In genomic region chr1:67850611-67851075, GRCh38 we compare ENCODE assay signal across 8 cellular contexts. TPM values are rescaled to one million over a fixed set of nuclear protein-coding genes. Genes with fewer than 3 reads are reported as not detected.
DNase-seq lines count a peak whose midpoint lies in the region; ATAC-seq and TF ChIP-seq lines count a peak whose summit lies in the region.

No MANE protein-coding gene starts in this region.

- BruUV-seq in Calu3 (replicated peaks; lab: Mats Ljungman, UMichigan) = no TSS peak

- ATAC-seq in GM18861 (IDR thresholded peaks at IDR 0.05; ENCODE audit: unreplicated experiment) (no peak), GM18505 (IDR thresholded peaks at IDR 0.05; ENCODE audit: unreplicated experiment) (no peak)
- no peak for ATAC-seq in activated naive CD8-positive, alpha-beta T cell treated with anti-CD3 and anti-CD28 coated beads, Interleukin-2, amount 50 U/mL, for 24 hours

- intact Hi-C loops in Calu3 (cut with micrococcal nuclease; ENCODE audit: unreplicated experiment) = loop anchor here (1.0 to 5.0 kb wide), 5 partner anchors 47 to 492 kb away; no protein-coding TSS in a partner anchor

- TF ChIP-seq POLR2A in GM18505 (IDR thresholded peaks at IDR 0.05; ENCODE audit: borderline replicate concordance, extremely low read depth, insufficient read depth, insufficient read length) = no peak

- H3K27me3 Mint-ChIP-seq in Calu3 (ENCODE audit: unreplicated experiment) = no peaks in the 10 kb centered on the region
- H3K27me3 Mint-ChIP-seq in chondrocyte (ENCODE audit: low read depth) = no peaks in the 10 kb centered on the region
- H3K27me3 Mint-ChIP-seq in activated naive CD8-positive, alpha-beta T cell treated with anti-CD3 and anti-CD28 coated beads, Interleukin-2, amount 50 U/mL, for 24 hours = peaks cover 12% of the 10 kb centered on the region

- H3K27ac Mint-ChIP-seq in Calu3 (ENCODE audit: unreplicated experiment) = peak overlapping the region; percentile 78
- peak overlapping the region; percentile 62 for H3K27ac Mint-ChIP-seq in chondrocyte (ENCODE audit: unreplicated experiment)
- no peak overlapping the region for H3K27ac Mint-ChIP-seq in activated naive CD8-positive, alpha-beta T cell treated with anti-CD3 and anti-CD28 coated beads, Interleukin-2, amount 50 U/mL, for 24 hours

- H3K9me3 Mint-ChIP-seq in Calu3 (ENCODE audit: low read depth, unreplicated experiment) (no peaks in the 10 kb centered on the region), chondrocyte (ENCODE audit: low read depth) (no peaks in the 10 kb centered on the region)
- H3K9me3 Mint-ChIP-seq in activated naive CD8-positive, alpha-beta T cell treated with anti-CD3 and anti-CD28 coated beads, Interleukin-2, amount 50 U/mL, for 24 hours = no peaks in the 10 kb centered on the region

- H3K4me3 Mint-ChIP-seq in Calu3 (ENCODE audit: low read depth, unreplicated experiment) = peak overlapping the region; percentile 8
- no peak overlapping the region for H3K4me3 Mint-ChIP-seq in chondrocyte (ENCODE audit: unreplicated experiment)
- H3K4me3 Mint-ChIP-seq in activated naive CD8-positive, alpha-beta T cell treated with anti-CD3 and anti-CD28 coated beads, Interleukin-2, amount 50 U/mL, for 24 hours = no peak overlapping the region

- CTCF ChIA-PET in Calu3 (lab: Charles Lee) = interaction anchor here (1.0 to 2.1 kb wide), 13 partner anchors 12 to 318 kb away, joined by 3 to 19 read pairs (median 7); partner anchors contain the start of gene DIRAS3

- TF ChIP-seq CTCF in Calu3 (IDR thresholded peaks at IDR 0.05; ENCODE audit: unreplicated experiment) (no peak), chondrocyte (IDR thresholded peaks at IDR 0.05) (no peak)

- peaks cover 4% of the 10 kb centered on the region for H3K36me3 Mint-ChIP-seq in Calu3 (ENCODE audit: insufficient read depth, unreplicated experiment)
- no peaks in the 10 kb centered on the region for H3K36me3 Mint-ChIP-seq in chondrocyte (ENCODE audit: low read depth)
- no peaks in the 10 kb centered on the region for H3K36me3 Mint-ChIP-seq in activated naive CD8-positive, alpha-beta T cell treated with anti-CD3 and anti-CD28 coated beads, Interleukin-2, amount 50 U/mL, for 24 hours (ENCODE audit: low read depth)

- DNase-seq in Calu3 = peak; percentile 88
- peak; percentile 94 for DNase-seq in NCI-H2029 (lab: John Stamatoyannopoulos, UW)
- DNase-seq in chondrocyte (ENCODE audit: low spot score) = no peak
- peak; percentile 75 for DNase-seq in mucosa of gallbladder (ENCODE audit: low spot score)
- DNase-seq in activated naive CD8-positive, alpha-beta T cell treated with anti-CD3 and anti-CD28 coated beads, Interleukin-2, amount 50 U/mL, for 24 hours = no peak
- DNase-seq in NCI-H2081 treated with DMSO at 0.1 percent for 48 hours (lab: John Stamatoyannopoulos, UW) = no peak

- H3K4me1 Mint-ChIP-seq in Calu3 (ENCODE audit: low read depth, unreplicated experiment) (peaks cover 20% of the 10 kb centered on the region), chondrocyte (ENCODE audit: low read depth) (peaks cover 22% of the 10 kb centered on the region)
- H3K4me1 Mint-ChIP-seq in activated naive CD8-positive, alpha-beta T cell treated with anti-CD3 and anti-CD28 coated beads, Interleukin-2, amount 50 U/mL, for 24 hours = peaks cover 3% of the 10 kb centered on the region

RNA-seq across cellular contexts. Expression of gene GNG12, which starts 17.4 kb away (rescaled TPM):
- total RNA-seq in Calu3 (2022) (72.2 and 85.6 TPM in 2 replicates), chondrocyte (78.2 to 93.0 TPM (median 91.5 TPM) in 3 replicates), mucosa of gallbladder (89.9 TPM)

Comparison
In these comparisons a context has a peak if more than half of its experiments do, and no peak if none do; other contexts are left out.
1. DNase-seq: peak in Calu3 (single experiment), NCI-H2029 (single experiment) and mucosa of gallbladder (single experiment); none in chondrocyte (single experiment), activated naive CD8-positive, alpha-beta T cell treated with anti-CD3 and anti-CD28 coated beads, Interleukin-2, amount 50 U/mL, for 24 hours (single experiment) and NCI-H2081 treated with DMSO at 0.1 percent for 48 hours (single experiment).